1 cellular context compared by ENCODE assay signal in genomic region chr1:28241633-28242241, GRCh38.
TF ChIP-seq lines count a peak whose summit lies in the region.

No MANE protein-coding gene starts in this region.

TF ChIP-seq in GM12878, 131 proteins besides CTCF, POLR2A, EP300 and RAD21:
- TF ChIP-seq MTA3 (IDR thresholded peaks at IDR 0.05; ENCODE audit: borderline replicate concordance, low read length) = 0 out of 2 replicates have a peak, but pooled peaks have one; percentile 20
- TF ChIP-seq RUNX3 (IDR thresholded peaks at IDR 0.05; ENCODE audit: low read length) = no peak
- TF ChIP-seq, protein P1, sequence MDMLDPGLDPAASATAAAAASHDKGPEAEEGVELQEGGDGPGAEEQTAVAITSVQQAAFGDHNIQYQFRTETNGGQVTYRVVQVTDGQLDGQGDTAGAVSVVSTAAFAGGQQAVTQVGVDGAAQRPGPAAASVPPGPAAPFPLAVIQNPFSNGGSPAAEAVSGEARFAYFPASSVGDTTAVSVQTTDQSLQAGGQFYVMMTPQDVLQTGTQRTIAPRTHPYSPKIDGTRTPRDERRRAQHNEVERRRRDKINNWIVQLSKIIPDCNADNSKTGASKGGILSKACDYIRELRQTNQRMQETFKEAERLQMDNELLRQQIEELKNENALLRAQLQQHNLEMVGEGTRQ (IDR thresholded peaks at IDR 0.05; ENCODE audit: borderline replicate concordance, low read depth, low read length) = no peak
- TF ChIP-seq EZH2 (IDR thresholded peaks at IDR 0.05; ENCODE audit: borderline replicate concordance, control insufficient read depth, low read depth, low read length) = no peak
- TF ChIP-seq BCLAF1 (IDR thresholded peaks at IDR 0.05) = no peak
- peak; percentile 49; the same call in 1 of the 2 replicates for TF ChIP-seq RAD51 (IDR thresholded peaks at IDR 0.05)
